20 cellular contexts compared by ENCODE assay signal in genomic region chr7:11650504-11650903, GRCh38.
A peak's percentile ranks its signal among the peaks of the same experiment; 100 is the strongest.
DNase-seq lines count a peak whose midpoint lies in the region; ATAC-seq and TF ChIP-seq lines count a peak whose summit lies in the region.
"Had no signal": no experiment of that assay in that cellular context is flagged by ENCODE, and none has a peak within 500 bp of the region (broad histone marks: within the 10 kb centered on the region; RNA-seq: fewer than 3 reads in every experiment).

No MANE protein-coding gene starts in this region.

- H3F3A ChIP-seq in MM.1S (ENCODE audit: insufficient read depth, low read length) = no peaks in the 10 kb centered on the region

- H3K27me3 ChIP-seq in GM06990 (replicated peaks; ENCODE audit: control insufficient read depth, insufficient read depth, low read length) = no peaks in the 10 kb centered on the region
- H3K27me3 ChIP-seq in MM.1S (replicated peaks; ENCODE audit: insufficient read depth, low read length) = no peaks in the 10 kb centered on the region
- H3K27me3 ChIP-seq in gastrocnemius medialis = no peaks in the 10 kb centered on the region

- H3K4me2 ChIP-seq in MM.1S (ENCODE audit: low read depth, low read length) = no peak overlapping the region
- H3K4me2 ChIP-seq: SK-N-SH had no signal

- peak; percentile 7 for DNase-seq in GM06990 (ENCODE audit: extremely low read depth, insufficient read length)
- peak; percentile 14 for DNase-seq in MM.1S
- no peak for DNase-seq in superior temporal gyrus (ENCODE audit: extremely low spot score)
- no peak for DNase-seq in gastrocnemius medialis
- no peak for DNase-seq in NCI-H2029 treated with DMSO at 0.1 percent for 48 hours (lab: John Stamatoyannopoulos, UW)
- DNase-seq: KG1; MV-4-11; NCI-H1694; NCI-H226; NCI-H510A treated with DMSO at 0.1 percent for 48 hours; NCI-H748 treated with DMSO at 0.1 percent for 48 hours; NK-92 treated with Interleukin-12 subunit alpha and Interleukin-12 subunit beta, amount 100 ng/mL, for 24 hours; SHP77 treated with DMSO at 0.1 percent for 48 hours; SK-N-SH; T-helper 2 cell had no signal

- H3K27ac ChIP-seq in MM.1S (ENCODE audit: low read length) (no peak overlapping the region), gastrocnemius medialis (no peak overlapping the region)
- H3K27ac ChIP-seq: HL-60, RWPE1 had no signal

- H3K9ac ChIP-seq in MM.1S (ENCODE audit: low read length) = no peak overlapping the region
- H3K9ac ChIP-seq: SK-N-SH had no signal

- no peaks in the 10 kb centered on the region for H3K79me2 ChIP-seq in MM.1S (ENCODE audit: low read length)

- in situ Hi-C loops in gastrocnemius medialis (cut with MboI; ENCODE audit: low sequenced_read_pairs in 4 of 4) = no loop called here

- ATAC-seq in GM19035 (IDR thresholded peaks at IDR 0.05; ENCODE audit: unreplicated experiment) (peak; percentile 68), HG02870 (IDR thresholded peaks at IDR 0.05; ENCODE audit: unreplicated experiment) (peak; percentile 84), gastrocnemius medialis (no peak), GM21381 (IDR thresholded peaks at IDR 0.05; ENCODE audit: unreplicated experiment) (no peak)

- H3K36me3 ChIP-seq in GM06990 (ENCODE audit: control insufficient read depth, insufficient read depth, low read length) (no peaks in the 10 kb centered on the region), MM.1S (replicated peaks; ENCODE audit: insufficient read depth, low read length) (no peaks in the 10 kb centered on the region), gastrocnemius medialis (no peaks in the 10 kb centered on the region)

- H3K9me2 ChIP-seq in MM.1S (replicated peaks; ENCODE audit: insufficient read depth, low read length) = no peaks in the 10 kb centered on the region
- H3K9me2 ChIP-seq: SK-N-SH had no signal

- no peak overlapping the region for H2AFZ ChIP-seq in MM.1S (ENCODE audit: low read length)

- intact Hi-C loops in gastrocnemius medialis (cut with DNase I; ENCODE audit: low total_unique reads) = no loop called here

- H3K9me3 ChIP-seq in MM.1S (replicated peaks; ENCODE audit: insufficient read depth, low read length) = no peaks in the 10 kb centered on the region
- no peaks in the 10 kb centered on the region for H3K9me3 ChIP-seq in gastrocnemius medialis
- H3K9me3 ChIP-seq: SK-N-SH had no signal

- no peak for TF ChIP-seq POLR2A in gastrocnemius medialis (IDR thresholded peaks at IDR 0.05)

- TF ChIP-seq CTCF in GM06990 (IDR thresholded peaks at IDR 0.05; ENCODE audit: insufficient read depth, low read length, poor library complexity, severe bottlenecking) (no peak), MM.1S (IDR thresholded peaks at IDR 0.05; ENCODE audit: low read length) (no peak), gastrocnemius medialis (IDR thresholded peaks at IDR 0.05 in 4 of 5, conservative IDR thresholded peaks at IDR 0.05 in 1 of 5) (no peak)

- no peaks in the 10 kb centered on the region for H3K4me1 ChIP-seq in MM.1S (ENCODE audit: low read length)
- H3K4me1 ChIP-seq in gastrocnemius medialis = no peaks in the 10 kb centered on the region

- H4K20me1 ChIP-seq in MM.1S (ENCODE audit: insufficient read depth, low read length) = no peaks in the 10 kb centered on the region

- H3K4me3 ChIP-seq in GM06990 (replicated peaks; ENCODE audit: low read depth, low read length) (no peak overlapping the region), MM.1S (ENCODE audit: low read length) (no peak overlapping the region), gastrocnemius medialis (no peak overlapping the region)

Comparison
In these comparisons a context has a peak if more than half of its experiments do, and no peak if none do; other contexts are left out.
1. DNase-seq: peak in GM06990 (single experiment) and MM.1S (single experiment); none in superior temporal gyrus (single experiment), gastrocnemius medialis (0 of 2) and NCI-H2029 treated with DMSO at 0.1 percent for 48 hours (single experiment).
2. ATAC-seq: peak in GM19035 (single experiment) and HG02870 (single experiment); none in gastrocnemius medialis (0 of 2) and GM21381 (single experiment).